Comparison of ENCODE assay signal across 15 cellular contexts in genomic region chr20:37968726-37969401, GRCh38.
A peak's percentile ranks its signal among the peaks of the same experiment; 100 is the strongest.
DNase-seq lines count a peak whose midpoint lies in the region; ATAC-seq and TF ChIP-seq lines count a peak whose summit lies in the region.
"Had no signal": no experiment of that assay in that cellular context is flagged by ENCODE, and none has a peak within 500 bp of the region (broad histone marks: within the 10 kb centered on the region; RNA-seq: fewer than 3 reads in every experiment).

No MANE protein-coding gene starts in this region.

- no peaks in the 10 kb centered on the region for H3K4me1 ChIP-seq in esophagus muscularis mucosa
- no peaks in the 10 kb centered on the region for H3K4me1 ChIP-seq in naive thymus-derived CD4-positive, alpha-beta T cell (ENCODE audit: control insufficient read depth in 2 of 2, insufficient read depth in 2 of 2, low read length in 2 of 2)
- H3K4me1 ChIP-seq: gastroesophageal sphincter, HAP-1 had no signal

- H3K4me3 Mint-ChIP-seq in naive thymus-derived CD4-positive, alpha-beta T cell: no peak overlapping the region
- H3K4me3 Mint-ChIP-seq: activated CD4-positive, alpha-beta memory T cell treated with anti-CD3 and anti-CD28 coated beads for 36 hours; activated naive CD8-positive, alpha-beta T cell treated with anti-CD3 and anti-CD28 coated beads, Interleukin-2, amount 10 ng/mL, durations not matched to agents 7 days and 5 days; CD4-positive, alpha-beta T cell; stimulated activated effector memory CD8-positive, alpha-beta T cell treated with anti-CD3 and anti-CD28 coated beads, Interleukin-12 subunit alpha, Interleukin-12 subunit beta, amount 100 ng/mL, for 72 hours had no signal

- H3K9me3 Mint-ChIP-seq in naive thymus-derived CD4-positive, alpha-beta T cell: peaks cover 11 to 64% (median 38%) of the 10 kb centered on the region in 11 donors

- H3K4me1 Mint-ChIP-seq in naive thymus-derived CD4-positive, alpha-beta T cell: no peaks in the 10 kb centered on the region
- H3K4me1 Mint-ChIP-seq: activated naive CD8-positive, alpha-beta T cell treated with anti-CD3 and anti-CD28 coated beads, Interleukin-2, amount 10 ng/mL, durations not matched to agents 7 days and 5 days; stimulated activated effector memory CD8-positive, alpha-beta T cell treated with anti-CD3 and anti-CD28 coated beads, Interleukin-12 subunit alpha, Interleukin-12 subunit beta, amount 100 ng/mL, for 72 hours had no signal

- no peak for TF ChIP-seq EP300 in esophagus muscularis mucosa (IDR thresholded peaks at IDR 0.05)

- WGBS in esophagus muscularis mucosa: 79% methylated on average over 4 of the region's 6 CpGs

- H3K27ac ChIP-seq in esophagus muscularis mucosa (replicated peaks in 1 of 4) (no peak overlapping the region), substantia nigra (ENCODE audit: low read depth, low read length, poor library complexity, severe bottlenecking) (no peak overlapping the region)
- no peak overlapping the region for H3K27ac ChIP-seq in naive thymus-derived CD4-positive, alpha-beta T cell (ENCODE audit: low read depth, low read length)
- H3K27ac ChIP-seq: gastroesophageal sphincter had no signal

- no peak for TF ChIP-seq CTCF in esophagus muscularis mucosa (IDR thresholded peaks at IDR 0.05)

- no peak for ATAC-seq in naive thymus-derived CD4-positive, alpha-beta T cell
- ATAC-seq: gastroesophageal sphincter; stimulated activated effector memory CD8-positive, alpha-beta T cell treated with anti-CD3 and anti-CD28 coated beads, Interleukin-12 subunit alpha, Interleukin-12 subunit beta, amount 100 ng/mL, for 72 hours had no signal

- TF ChIP-seq POLR2A in esophagus muscularis mucosa (IDR thresholded peaks at IDR 0.05; ENCODE audit: low read depth): no peak

- H3K36me3 ChIP-seq in esophagus muscularis mucosa: no peaks in the 10 kb centered on the region
- H3K36me3 ChIP-seq in naive thymus-derived CD4-positive, alpha-beta T cell (ENCODE audit: control insufficient read depth in 2 of 3, insufficient read depth in 3 of 3, low read length in 3 of 3): no peaks in the 10 kb centered on the region
- H3K36me3 ChIP-seq: gastroesophageal sphincter, HAP-1 had no signal

- DNase-seq in COLO829 (ENCODE audit: low spot score) (peak; percentile 61), M059J (ENCODE audit: low read depth) (peak; percentile 37), NCI-H748 (lab: John Stamatoyannopoulos, UW; ENCODE audit: unreplicated experiment) (peak; percentile 95), esophagus muscularis mucosa (ENCODE audit: extremely low spot score) (peak; percentile 45), substantia nigra (lab: John Stamatoyannopoulos, UW) (no peak), superior temporal gyrus (ENCODE audit: extremely low spot score) (no peak)
- DNase-seq in naive thymus-derived CD4-positive, alpha-beta T cell: no peak
- no peak for DNase-seq in stimulated activated CD4-positive, alpha-beta T cell treated with anti-CD3 and anti-CD28 coated beads, Interleukin-2, amount 100 ng/mL, for 48 hours
- DNase-seq: activated CD4-positive, alpha-beta memory T cell treated with anti-CD3 and anti-CD28 coated beads for 36 hours; activated naive CD8-positive, alpha-beta T cell treated with anti-CD3 and anti-CD28 coated beads, Interleukin-2, amount 10 ng/mL, durations not matched to agents 7 days and 5 days; CD4-positive, alpha-beta T cell; KBM-7 had no signal

- no peak overlapping the region for H3K27ac Mint-ChIP-seq in naive thymus-derived CD4-positive, alpha-beta T cell
- H3K27ac Mint-ChIP-seq: activated CD4-positive, alpha-beta memory T cell treated with anti-CD3 and anti-CD28 coated beads for 36 hours; activated naive CD8-positive, alpha-beta T cell treated with anti-CD3 and anti-CD28 coated beads, Interleukin-2, amount 10 ng/mL, durations not matched to agents 7 days and 5 days; CD4-positive, alpha-beta T cell; stimulated activated effector memory CD8-positive, alpha-beta T cell treated with anti-CD3 and anti-CD28 coated beads, Interleukin-12 subunit alpha, Interleukin-12 subunit beta, amount 100 ng/mL, for 72 hours had no signal

- intact Hi-C loops in esophagus muscularis mucosa (cut with DNase I): no loop called here
- intact Hi-C loops in naive thymus-derived CD4-positive, alpha-beta T cell (cut with micrococcal nuclease): no loop called here

- H3K27me3 ChIP-seq in esophagus muscularis mucosa: no peaks in the 10 kb centered on the region
- no peaks in the 10 kb centered on the region for H3K27me3 ChIP-seq in naive thymus-derived CD4-positive, alpha-beta T cell (ENCODE audit: control insufficient read depth in 2 of 2, insufficient read depth in 2 of 2, low read length in 2 of 2)
- H3K27me3 ChIP-seq: gastroesophageal sphincter had no signal

- CTCF ChIA-PET in naive thymus-derived CD4-positive, alpha-beta T cell (lab: Charles Lee): interaction anchor here (0.6 kb wide), 1 partner anchor 33 kb away, joined by 3 read pairs; no protein-coding TSS in a partner anchor

- H3K27me3 Mint-ChIP-seq in naive thymus-derived CD4-positive, alpha-beta T cell: peaks cover 0 to 10% (median 3%) of the 10 kb centered on the region in 5 donors
- H3K27me3 Mint-ChIP-seq: activated CD4-positive, alpha-beta memory T cell treated with anti-CD3 and anti-CD28 coated beads for 36 hours; CD4-positive, alpha-beta T cell had no signal

- POLR2A ChIA-PET in naive thymus-derived CD4-positive, alpha-beta T cell (lab: Charles Lee): no interaction called here

- peaks cover 0 to 6% (median 0%) of the 10 kb centered on the region in 4 donors for H3K9me3 ChIP-seq in esophagus muscularis mucosa
- H3K9me3 ChIP-seq in naive thymus-derived CD4-positive, alpha-beta T cell (ENCODE audit: control insufficient read depth in 2 of 3, low read length in 3 of 3): peaks cover 0 to 14% (median 0%) of the 10 kb centered on the region in 3 experiments
- H3K9me3 ChIP-seq: HAP-1 had no signal

- no peak overlapping the region for H3K4me3 ChIP-seq in esophagus muscularis mucosa
- H3K4me3 ChIP-seq in naive thymus-derived CD4-positive, alpha-beta T cell (ENCODE audit: low read length): no peak overlapping the region
- H3K4me3 ChIP-seq: gastroesophageal sphincter, HAP-1 had no signal

- peaks cover 1 to 42% (median 30%) of the 10 kb centered on the region in 5 donors for H3K36me3 Mint-ChIP-seq in naive thymus-derived CD4-positive, alpha-beta T cell
- H3K36me3 Mint-ChIP-seq: activated naive CD8-positive, alpha-beta T cell treated with anti-CD3 and anti-CD28 coated beads, Interleukin-2, amount 10 ng/mL, durations not matched to agents 7 days and 5 days; stimulated activated effector memory CD8-positive, alpha-beta T cell treated with anti-CD3 and anti-CD28 coated beads, Interleukin-12 subunit alpha, Interleukin-12 subunit beta, amount 100 ng/mL, for 72 hours had no signal

Comparison
In these comparisons a context has a peak if more than half of its experiments do, and no peak if none do; other contexts are left out.
1. DNase-seq: peak in COLO829 (single experiment), M059J (single experiment), NCI-H748 (single experiment) and esophagus muscularis mucosa (single experiment); none in naive thymus-derived CD4-positive, alpha-beta T cell (0 of 9), substantia nigra (0 of 49), stimulated activated CD4-positive, alpha-beta T cell treated with anti-CD3 and anti-CD28 coated beads, Interleukin-2, amount 100 ng/mL, for 48 hours (0 of 2) and superior temporal gyrus (single experiment).